Comparison of ENCODE assay signal across 30 cellular contexts in the genomic region with DNA sequence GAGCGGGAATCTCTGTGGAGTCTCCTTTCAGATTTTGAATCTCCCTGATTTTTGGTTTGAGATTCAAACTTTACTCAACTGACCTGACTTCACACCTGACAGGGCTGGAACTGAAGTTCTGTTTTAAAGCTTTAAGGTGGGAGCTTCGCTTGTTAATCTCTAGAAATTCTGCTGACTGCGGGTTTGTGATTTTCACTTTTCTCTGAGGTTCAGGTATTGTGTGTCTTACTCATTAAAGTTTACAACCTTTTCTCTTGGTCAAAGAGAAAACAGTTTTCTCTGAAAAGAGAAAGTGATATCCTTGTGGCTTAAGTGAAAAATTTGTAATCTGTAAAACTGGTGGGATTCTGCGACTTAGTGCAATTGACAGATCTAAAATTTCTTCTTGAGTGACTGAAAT. TPM values are rescaled to one million over a fixed set of nuclear protein-coding genes. Genes with fewer than 3 reads are reported as not detected.
"Had no signal": no experiment of that assay in that cellular context is flagged by ENCODE, and none has a peak within 500 bp of the region (broad histone marks: within the 10 kb centered on the region; RNA-seq: fewer than 3 reads in every experiment).

No MANE protein-coding gene starts in this region.

- H3K9me3 ChIP-seq: ovary, prostate gland, upper lobe of right lung had no signal

- H3K27me3 ChIP-seq: neural progenitor cell, ovary, suprapubic skin, upper lobe of right lung had no signal

- DNase-seq: hippocampal formation; left colon; left ventricle myocardium inferior; mesendoderm; naive B cell; natural killer cell; nephron progenitor cell; ovary; posterior cingulate gyrus; retina; right cardiac atrium; sigmoid colon; small intestine; spleen; stimulated activated CD4-positive, alpha-beta T cell treated with anti-CD3 and anti-CD28 coated beads, Interleukin-4, amount 100 ng/mL, for 24 hours; stimulated activated naive CD4-positive, alpha-beta T cell; tibial artery; trophoblast cell; upper lobe of right lung had no signal

- H3K4me3 Mint-ChIP-seq: mesothelial cell of epicardium; natural killer cell; nephron progenitor cell; neural progenitor cell; stimulated activated effector memory CD8-positive, alpha-beta T cell treated with anti-CD3 and anti-CD28 coated beads, Interleukin-12 subunit alpha, Interleukin-12 subunit beta, amount 100 ng/mL, for 72 hours; stimulated activated naive CD8-positive, alpha-beta T cell treated with anti-CD3 and anti-CD28 coated beads, Interleukin-15, Interleukin-2, amounts not matched to agents 100 ng/mL and 50 ng/mL, for 24 hours had no signal

- H3K4me3 ChIP-seq: left ventricle myocardium inferior, lung, neural progenitor cell, ovary, prostate gland, sigmoid colon, spleen, suprapubic skin, thoracic aorta, tibial artery, upper lobe of right lung had no signal

- H3K4me1 Mint-ChIP-seq: naive B cell; stimulated activated effector memory CD8-positive, alpha-beta T cell treated with anti-CD3 and anti-CD28 coated beads, Interleukin-12 subunit alpha, Interleukin-12 subunit beta, amount 100 ng/mL, for 72 hours had no signal

- H3K36me3 ChIP-seq: left ventricle myocardium inferior, neural progenitor cell, ovary, prostate gland, sigmoid colon, spleen, suprapubic skin, thoracic aorta, tibial artery, upper lobe of right lung had no signal

- H3K27ac ChIP-seq: left ventricle myocardium inferior, neural progenitor cell, ovary, prostate gland, sigmoid colon, spleen, suprapubic skin, thoracic aorta, tibial artery, upper lobe of right lung had no signal

- H3K4me1 ChIP-seq: neural progenitor cell, prostate gland, sigmoid colon had no signal

- H3K4me2 ChIP-seq: neural progenitor cell had no signal

- H3K36me3 Mint-ChIP-seq: mesothelial cell of epicardium; neural progenitor cell; stimulated activated effector memory CD8-positive, alpha-beta T cell treated with anti-CD3 and anti-CD28 coated beads, Interleukin-12 subunit alpha, Interleukin-12 subunit beta, amount 100 ng/mL, for 72 hours had no signal

- FAIRE-seq: keratinocyte, small intestine, urothelium cell line had no signal

- H3K27ac Mint-ChIP-seq: mesothelial cell of epicardium; naive B cell; natural killer cell; nephron progenitor cell; neural progenitor cell; stimulated activated effector memory CD8-positive, alpha-beta T cell treated with anti-CD3 and anti-CD28 coated beads, Interleukin-12 subunit alpha, Interleukin-12 subunit beta, amount 100 ng/mL, for 72 hours; stimulated activated naive CD8-positive, alpha-beta T cell treated with anti-CD3 and anti-CD28 coated beads, Interleukin-15, Interleukin-2, amounts not matched to agents 100 ng/mL and 50 ng/mL, for 24 hours had no signal

- ATAC-seq: left colon; natural killer cell; right cardiac atrium; stimulated activated effector memory CD8-positive, alpha-beta T cell treated with anti-CD3 and anti-CD28 coated beads, Interleukin-12 subunit alpha, Interleukin-12 subunit beta, amount 100 ng/mL, for 72 hours; upper lobe of right lung had no signal

RNA-seq across cellular contexts. Expression of gene MAS1, which starts 57.4 kb away (rescaled TPM):
- total RNA-seq: left colon, left ventricle myocardium inferior, mesothelial cell of epicardium, natural killer cell, sigmoid colon, spleen, subcutaneous adipose tissue, suprapubic skin, upper lobe of right lung had no signal
- polyA plus RNA-seq: keratinocyte, small intestine had no signal
